7 cellular contexts compared by ENCODE assay signal in the genomic region with DNA sequence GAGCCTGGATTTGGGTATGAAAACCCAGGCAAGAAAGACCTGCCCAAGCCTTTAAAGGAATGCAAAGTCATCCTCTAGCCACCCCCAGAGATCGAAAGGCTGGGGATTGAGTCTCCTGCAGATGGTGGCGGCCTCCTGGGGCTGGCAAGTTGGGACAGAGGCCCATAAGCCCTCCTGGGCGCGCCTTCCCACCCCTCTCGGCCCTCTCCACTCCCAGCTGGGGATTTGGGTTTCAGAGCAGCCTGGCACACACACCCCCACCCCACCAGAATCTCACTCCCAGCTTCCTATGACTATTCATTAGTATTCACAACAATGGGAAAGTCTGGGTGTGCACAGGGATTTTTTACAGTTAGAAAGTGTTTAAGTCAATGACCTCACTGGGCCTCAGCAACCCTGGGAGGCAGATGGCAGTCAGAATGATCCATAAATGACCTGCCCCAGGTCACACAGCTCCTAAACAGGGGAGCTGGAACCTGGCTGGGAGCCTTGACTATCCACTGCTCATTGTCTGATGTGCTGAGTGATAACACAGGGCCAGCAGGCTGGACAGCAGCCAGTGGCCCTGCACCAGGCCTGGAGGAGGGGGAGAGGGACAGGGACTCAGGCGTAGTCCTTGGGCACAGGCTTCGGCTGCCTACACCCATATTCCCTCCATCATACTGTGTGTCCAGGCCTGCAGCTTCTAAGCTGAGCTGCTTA. TPM values are rescaled to one million over a fixed set of nuclear protein-coding genes. Genes with fewer than 3 reads are reported as not detected.
DNase-seq lines count a peak whose midpoint lies in the region; TF ChIP-seq lines count a peak whose summit lies in the region.
"Had no signal": no experiment of that assay in that cellular context is flagged by ENCODE, and none has a peak within 500 bp of the region (broad histone marks: within the 10 kb centered on the region; RNA-seq: fewer than 3 reads in every experiment).

No MANE protein-coding gene starts in this region.

- H3K4me3 ChIP-seq in left ventricle myocardium inferior (no peak overlapping the region), vagina (no peak overlapping the region), tibial artery (no peak overlapping the region)

- H3K27ac ChIP-seq in left ventricle myocardium inferior (replicated peaks) (peak overlapping the region; percentile 78), vagina (peak overlapping the region; percentile 85), tibial artery (no peak overlapping the region)

- peaks cover 62% of the 10 kb centered on the region for H3K4me1 Mint-ChIP-seq in activated naive CD4-positive, alpha-beta T cell treated with anti-CD3 and anti-CD28 coated beads, Interleukin-2, amount 10 ng/mL, durations not matched to agents 7 days and 5 days

- H3K36me3 ChIP-seq in left ventricle myocardium inferior (no peaks in the 10 kb centered on the region), vagina (peaks cover 0 to 6% of the 10 kb centered on the region in 2 donors), tibial artery (peaks cover 0 to 7% (median 0%) of the 10 kb centered on the region in 3 donors)

- H3K36me3 Mint-ChIP-seq in activated naive CD4-positive, alpha-beta T cell treated with anti-CD3 and anti-CD28 coated beads, Interleukin-2, amount 10 ng/mL, durations not matched to agents 7 days and 5 days, result peaks cover 27% of the 10 kb centered on the region

- DNase-seq in activated naive CD4-positive, alpha-beta T cell treated with anti-CD3 and anti-CD28 coated beads, Interleukin-2, amount 10 ng/mL, durations not matched to agents 7 days and 5 days, result no peak
- DNase-seq in activated naive CD4-positive, alpha-beta T cell treated with anti-CD3 and anti-CD28 coated beads, Interleukin-2, amount 50 U/mL, for 16 hours, result no peak
- DNase-seq in left ventricle myocardium inferior (no peak), vagina (ENCODE audit: extremely low spot score in 2 of 2) (no peak), tibial artery (no peak), COLO668 (lab: John Stamatoyannopoulos, UW; ENCODE audit: unreplicated experiment) (no peak)
- DNase-seq: DMS79 had no signal

- H3K9me3 Mint-ChIP-seq in activated naive CD4-positive, alpha-beta T cell treated with anti-CD3 and anti-CD28 coated beads, Interleukin-2, amount 10 ng/mL, durations not matched to agents 7 days and 5 days, result no peaks in the 10 kb centered on the region

- peaks cover 89% of the 10 kb centered on the region for H3K4me1 ChIP-seq in left ventricle myocardium inferior
- peaks cover 79% of the 10 kb centered on the region for H3K4me1 ChIP-seq in vagina
- peaks cover 0 to 53% (median 17%) of the 10 kb centered on the region in 4 donors for H3K4me1 ChIP-seq in tibial artery

- CTCF ChIA-PET in activated naive CD4-positive, alpha-beta T cell treated with anti-CD3 and anti-CD28 coated beads, Interleukin-2, amount 10 ng/mL, durations not matched to agents 7 days and 5 days (lab: Charles Lee), result interaction anchor here (0.9 to 5.6 kb wide), 10 partner anchors 10 to 103 kb away, joined by 4 to 55 read pairs (median 22); a partner anchor contains a TSS

- H3K4me3 Mint-ChIP-seq in activated naive CD4-positive, alpha-beta T cell treated with anti-CD3 and anti-CD28 coated beads, Interleukin-2, amount 10 ng/mL, durations not matched to agents 7 days and 5 days, result no peak overlapping the region

- no peaks in the 10 kb centered on the region for H3K27me3 ChIP-seq in left ventricle myocardium inferior (ENCODE audit: low read depth)
- no peaks in the 10 kb centered on the region for H3K27me3 ChIP-seq in vagina
- H3K27me3 ChIP-seq in tibial artery, result no peaks in the 10 kb centered on the region

- no peak for TF ChIP-seq POLR2A in vagina (IDR thresholded peaks at IDR 0.05)

- H3K27ac Mint-ChIP-seq in activated naive CD4-positive, alpha-beta T cell treated with anti-CD3 and anti-CD28 coated beads, Interleukin-2, amount 10 ng/mL, durations not matched to agents 7 days and 5 days, result peak overlapping the region; percentile 24

- no peaks in the 10 kb centered on the region for H3K9me3 ChIP-seq in left ventricle myocardium inferior (replicated peaks)
- H3K9me3 ChIP-seq in vagina, result no peaks in the 10 kb centered on the region
- H3K9me3 ChIP-seq in tibial artery, result no peaks in the 10 kb centered on the region

- TF ChIP-seq CTCF in left ventricle myocardium inferior (IDR thresholded peaks at IDR 0.05; ENCODE audit: borderline replicate concordance) (no peak), vagina (IDR thresholded peaks at IDR 0.05) (no peak), tibial artery (IDR thresholded peaks at IDR 0.05) (no peak)

- H3K27me3 Mint-ChIP-seq in activated naive CD4-positive, alpha-beta T cell treated with anti-CD3 and anti-CD28 coated beads, Interleukin-2, amount 10 ng/mL, durations not matched to agents 7 days and 5 days, result no peaks in the 10 kb centered on the region

- intact Hi-C loops in left ventricle myocardium inferior (cut with micrococcal nuclease) (no loop called here), vagina (cut with DNase I) (no loop called here), tibial artery (cut with DNase I; ENCODE audit: low total_unique reads) (no loop called here)

RNA-seq across cellular contexts. Expression of a gene that starts 12.1 kb away (rescaled TPM):
- total RNA-seq in left ventricle myocardium inferior (11.3 TPM), vagina (57.2 TPM)

RNA-seq across cellular contexts. Expression of a gene that starts 15.6 kb away (rescaled TPM):
- total RNA-seq in left ventricle myocardium inferior, result 18.6 TPM
- 28.5 TPM for total RNA-seq in vagina

RNA-seq across cellular contexts. Expression of a gene that starts 23.5 kb away (rescaled TPM):
- total RNA-seq in left ventricle myocardium inferior (1.9 TPM), vagina (7.1 TPM)

RNA-seq across cellular contexts. Expression of a gene that starts 47.8 kb away (rescaled TPM):
- total RNA-seq in left ventricle myocardium inferior, result 0.55 TPM
- 0.49 TPM for total RNA-seq in vagina

Comparison
In these comparisons a context has a peak if more than half of its experiments do, and no peak if none do; other contexts are left out.
1. H3K27ac ChIP-seq: peak in left ventricle myocardium inferior (single experiment) and vagina (single experiment); none in tibial artery (0 of 2).